In genomic region chr1:52056110-52056936, GRCh38 we compare ENCODE assay signal across 8 cellular contexts. TPM values are rescaled to one million over a fixed set of nuclear protein-coding genes. Genes with fewer than 3 reads are reported as not detected.
DNase-seq lines count a peak whose midpoint lies in the region; ATAC-seq and TF ChIP-seq lines count a peak whose summit lies in the region.

Gene BTF3L4, plus strand, starts transcription at chr1:52056295. Its CDS starts 3,553 bp downstream, at chr1:52059848.

- WGBS in gastroesophageal sphincter (ENCODE audit: low coverage in 1 of 2), 2 donors: 2% methylated on average over 7 of the region's 59 CpGs; no CpG with 5 or more reads in 1 of the 2 donors

- ATAC-seq in HG02588 (IDR thresholded peaks at IDR 0.05; ENCODE audit: unreplicated experiment): peak; percentile 87
- ATAC-seq in SK-N-SH treated with all-trans-retinoic acid at 6 μM for 48 hours: peak; percentile 95
- ATAC-seq in gastroesophageal sphincter: peak; percentile 97

- H3K36me3 ChIP-seq in gastroesophageal sphincter: peaks cover 0 to 28% of the 10 kb centered on the region in 2 donors

- no peaks in the 10 kb centered on the region for H3K27me3 ChIP-seq in gastroesophageal sphincter

- H3K4me3 ChIP-seq in GM08714 (ENCODE audit: low read length) (peak within 1 kb of the TSS; percentile 91), gastroesophageal sphincter (peak within 1 kb of the TSS; percentile 79 to 87)

- H3K27ac ChIP-seq in gastroesophageal sphincter: peak within 1 kb of the TSS; percentile 87 to 96 (median 91)

- H3K9me3 ChIP-seq in gastroesophageal sphincter: no peaks in the 10 kb centered on the region

- H3K4me1 ChIP-seq in gastroesophageal sphincter: peaks cover 7 to 61% (median 7%) of the 10 kb centered on the region in 3 donors

- TF ChIP-seq EP300 in gastroesophageal sphincter (IDR thresholded peaks at IDR 0.05): no peak

- DNase-seq in NCI-H1092 treated with DMSO at 0.1 percent for 48 hours (lab: John Stamatoyannopoulos, UW) (peak; percentile 94), nucleus accumbens (lab: John Stamatoyannopoulos, UW) (peak; percentile 64 to 98 (median 92)), superior temporal gyrus (ENCODE audit: extremely low spot score) (peak; percentile 96)
- peak; percentile 95 for DNase-seq in activated naive CD4-positive, alpha-beta T cell treated with anti-CD3 and anti-CD28 coated beads, Interleukin-2, amount 50 U/mL, for 16 hours

- TF ChIP-seq CTCF in gastroesophageal sphincter (IDR thresholded peaks at IDR 0.05): peak in 1 of 4 experiments; percentile 12

- TF ChIP-seq POLR2A in gastroesophageal sphincter (IDR thresholded peaks at IDR 0.05): peak; percentile 35 to 54

TF ChIP-seq in SK-N-SH treated with all-trans-retinoic acid at 6 μM for 48 hours, 23 proteins besides CTCF, POLR2A, EP300 and RAD21:
- TF ChIP-seq ZFP30 (CRISPR knock-in tag; IDR thresholded peaks at IDR 0.05) (no peak), SNAI2 (CRISPR knock-in tag; IDR thresholded peaks at IDR 0.05) (peak; percentile 97)
TF ChIP-seq in SK-N-SH treated with all-trans-retinoic acid at 6 μM for 48 hours: peak in this region for 1.

RNA-seq across cellular contexts. Expression of gene BTF3L4, which starts in this region (rescaled TPM):
- 10 to 100 TPM; 31.4 to 64.5 (median 42.0) TPM for total RNA-seq in gastroesophageal sphincter

Comparison
In these comparisons a context has a peak if more than half of its experiments do, and no peak if none do; other contexts are left out.
1. Peak in every context shown above with its lines: DNase-seq, ATAC-seq, H3K4me3 ChIP-seq and H3K27ac ChIP-seq.